8 cellular contexts compared by ENCODE assay signal in the genomic region with DNA sequence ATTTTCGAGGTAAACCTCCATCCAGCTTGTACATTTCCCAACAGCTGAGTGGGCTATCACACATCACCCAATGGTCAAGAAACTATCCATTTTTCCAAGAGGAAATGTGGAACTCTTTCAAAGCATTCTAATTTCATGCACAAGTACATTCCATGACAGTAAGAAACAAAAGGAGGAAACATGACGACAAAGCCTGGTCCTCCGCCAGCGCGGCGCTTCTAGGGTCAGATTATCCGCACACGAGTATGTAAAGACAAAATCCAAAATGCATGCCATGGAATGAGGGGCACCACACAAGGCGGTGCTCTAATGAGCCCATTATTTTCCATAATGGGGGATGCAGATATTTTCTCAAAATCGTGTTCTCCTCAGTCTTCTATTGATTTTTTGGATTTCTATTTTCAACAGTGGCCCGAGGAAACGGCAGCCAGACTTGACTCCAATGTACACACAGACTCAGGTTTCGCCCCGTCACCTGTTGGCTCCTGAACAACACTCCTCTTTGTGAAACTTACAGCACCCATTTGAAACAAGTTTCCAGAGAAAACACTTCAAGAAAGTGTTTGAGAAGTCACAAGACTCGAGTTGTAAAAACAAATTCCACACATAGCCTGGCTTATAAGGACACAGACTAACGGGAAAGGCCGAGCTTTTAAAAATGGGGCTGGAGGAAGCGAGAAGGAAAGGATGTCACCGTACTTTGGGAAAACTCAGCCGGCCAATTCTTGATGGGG.
DNase-seq lines count a peak whose midpoint lies in the region; ATAC-seq and TF ChIP-seq lines count a peak whose summit lies in the region.

No MANE protein-coding gene starts in this region.

- peak overlapping the region; percentile 51; the same call in 1 of the 2 replicates for H3K4me3 ChIP-seq in WERI-Rb-1 (ENCODE audit: low read depth, low read length)
- H3K4me3 ChIP-seq in heart right ventricle: peak overlapping the region; percentile 77 to 95 (median 84)
- peak overlapping the region; percentile 79 for H3K4me3 ChIP-seq in retinal pigment epithelial cell (ENCODE audit: low read length)

- WGBS in heart right ventricle, 2 donors: 8 to 14% methylated on average over 20 of the region's 20 CpGs

- H3K9me3 ChIP-seq in WERI-Rb-1 (ENCODE audit: severe bottlenecking): no peaks in the 10 kb centered on the region
- no peaks in the 10 kb centered on the region for H3K9me3 ChIP-seq in heart right ventricle

- H3K4me1 ChIP-seq in heart right ventricle: peaks cover 0 to 79% (median 43%) of the 10 kb centered on the region in 9 donors

- DNase-seq in NCI-H2196 (lab: John Stamatoyannopoulos, UW; ENCODE audit: unreplicated experiment) (peak; percentile 18), NCI-H2196 treated with DMSO at 0.1 percent for 48 hours (lab: John Stamatoyannopoulos, UW; ENCODE audit: unreplicated experiment) (no peak), WERI-Rb-1 (no peak), heart right ventricle (peak; percentile 66 to 80), retinal pigment epithelial cell (ENCODE audit: low read depth) (no peak), KG1 (lab: John Stamatoyannopoulos, UW) (no peak)
- no peak for DNase-seq in activated CD4-positive, CD25-positive, alpha-beta regulatory T cell (lab: John Stamatoyannopoulos, UW)
- DNase-seq in effector CD8-positive, alpha-beta T cell (lab: John Stamatoyannopoulos, UW): no peak

- TF ChIP-seq CTCF in WERI-Rb-1 (IDR thresholded peaks at IDR 0.05; ENCODE audit: low read depth, low read length) (no peak), heart right ventricle (IDR thresholded peaks at IDR 0.05) (no peak), retinal pigment epithelial cell (conservative IDR thresholded peaks at IDR 0.05; ENCODE audit: low read depth, low read length) (no peak)

- peaks cover 9% of the 10 kb centered on the region for H3K27me3 ChIP-seq in WERI-Rb-1 (ENCODE audit: insufficient read depth, low read depth, severe bottlenecking)
- peaks cover 0 to 44% (median 0%) of the 10 kb centered on the region in 7 donors for H3K27me3 ChIP-seq in heart right ventricle

- no peak overlapping the region for H3K27ac ChIP-seq in WERI-Rb-1
- H3K27ac ChIP-seq in heart right ventricle: peak overlapping the region; percentile 86 to 97 (median 93)

- intact Hi-C loops in heart right ventricle (cut with DNase I): loop anchor here (2.0 to 10.0 kb wide), 9 partner anchors 85 to 857 kb away; no protein-coding TSS in a partner anchor

- peak in 5 of 8 donors; percentile 9 to 49 (median 40) for ATAC-seq in heart right ventricle

- H3K36me3 ChIP-seq in WERI-Rb-1 (no peaks in the 10 kb centered on the region), heart right ventricle (no peaks in the 10 kb centered on the region)

Comparison
In these comparisons a context has a peak if more than half of its experiments do, and no peak if none do; other contexts are left out.
1. DNase-seq: peak in NCI-H2196 (single experiment) and heart right ventricle (2 of 2); none in NCI-H2196 treated with DMSO at 0.1 percent for 48 hours (single experiment), WERI-Rb-1 (single experiment), retinal pigment epithelial cell (single experiment), KG1 (single experiment), activated CD4-positive, CD25-positive, alpha-beta regulatory T cell (0 of 4) and effector CD8-positive, alpha-beta T cell (single experiment).
2. Peak in every context shown above with its lines, with median percentiles within 50 percentile points of each other: H3K4me3 ChIP-seq.